In genomic region chr12:51950682-51951198, GRCh38 we compare ENCODE assay signal across 8 cellular contexts. TPM values are rescaled to one million over a fixed set of nuclear protein-coding genes. Genes with fewer than 3 reads are reported as not detected.
DNase-seq lines count a peak whose midpoint lies in the region; ATAC-seq and TF ChIP-seq lines count a peak whose summit lies in the region.

No MANE protein-coding gene starts in this region.

- H3K9me3 ChIP-seq in SK-N-SH = no peaks in the 10 kb centered on the region
- H3K9me3 ChIP-seq in suprapubic skin = no peaks in the 10 kb centered on the region

- peak overlapping the region in 1 of 2 experiments; percentile 77; a peak in 2 of 4 replicates for H3K27ac ChIP-seq in SK-N-SH (ENCODE audit: low read depth in 2 of 2, low read length in 1 of 2)
- peak overlapping the region; percentile 47 for H3K27ac ChIP-seq in suprapubic skin

- peaks cover 2% of the 10 kb centered on the region for H3K9me3 Mint-ChIP-seq in activated naive CD8-positive, alpha-beta T cell treated with anti-CD3 and anti-CD28 coated beads, Interleukin-2, amount 10 ng/mL, durations not matched to agents 7 days and 5 days

- H4K20me1 ChIP-seq in SK-N-SH (ENCODE audit: insufficient read depth) = no peaks in the 10 kb centered on the region

- peaks cover 37% of the 10 kb centered on the region for H3K27me3 Mint-ChIP-seq in activated naive CD8-positive, alpha-beta T cell treated with anti-CD3 and anti-CD28 coated beads, Interleukin-2, amount 10 ng/mL, durations not matched to agents 7 days and 5 days

- H3K9ac ChIP-seq in SK-N-SH = peak overlapping the region; percentile 67

- H3K4me3 ChIP-seq in SK-N-SH (ENCODE audit: low read depth in 2 of 2, low read length in 1 of 2) (peak overlapping the region; percentile 60 to 74), kidney epithelial cell (ENCODE audit: low read depth, low read length) (peak overlapping the region; percentile 56), suprapubic skin (peak overlapping the region; percentile 98)

- H3K36me3 ChIP-seq in SK-N-SH (replicated peaks in 1 of 2; ENCODE audit: control insufficient read depth in 1 of 2, insufficient read depth in 2 of 2, low read length in 1 of 2) (no peaks in the 10 kb centered on the region), kidney epithelial cell (ENCODE audit: control insufficient read depth, insufficient read depth, low read length) (no peaks in the 10 kb centered on the region), suprapubic skin (no peaks in the 10 kb centered on the region)

- H3F3A ChIP-seq in SK-N-SH (replicated peaks; ENCODE audit: insufficient read depth) = peaks cover 11% of the 10 kb centered on the region

- no peak for DNase-seq in SK-N-SH
- DNase-seq in activated naive CD8-positive, alpha-beta T cell treated with anti-CD3 and anti-CD28 coated beads, Interleukin-2, amount 10 ng/mL, durations not matched to agents 7 days and 5 days = no peak
- no peak for DNase-seq in kidney epithelial cell (ENCODE audit: low read depth)
- DNase-seq in suprapubic skin (ENCODE audit: low spot score in 2 of 2) = no peak
- DNase-seq in GM10266 (ENCODE audit: extremely low spot score) = no peak
- DNase-seq in germinal center (ENCODE audit: low spot score) = no peak
- no peak for DNase-seq in COLO668 (lab: John Stamatoyannopoulos, UW; ENCODE audit: unreplicated experiment)

- ATAC-seq in SK-N-SH treated with all-trans-retinoic acid at 6 μM for 48 hours = no peak
- ATAC-seq in activated naive CD8-positive, alpha-beta T cell treated with anti-CD3 and anti-CD28 coated beads, Interleukin-2, amount 10 ng/mL, durations not matched to agents 7 days and 5 days (ENCODE audit: low read depth) = peak; percentile 13

- H3K4me3 Mint-ChIP-seq in activated naive CD8-positive, alpha-beta T cell treated with anti-CD3 and anti-CD28 coated beads, Interleukin-2, amount 10 ng/mL, durations not matched to agents 7 days and 5 days = peak overlapping the region; percentile 97

- TF ChIP-seq CTCF in SK-N-SH (IDR thresholded peaks at IDR 0.05) = no peak
- TF ChIP-seq CTCF in kidney epithelial cell (IDR thresholded peaks at IDR 0.05; ENCODE audit: insufficient read depth, low read length, poor library complexity, severe bottlenecking) = no peak
- no peak for TF ChIP-seq CTCF in suprapubic skin (IDR thresholded peaks at IDR 0.05)
- TF ChIP-seq CTCF in GM10266 (IDR thresholded peaks at IDR 0.05; ENCODE audit: control insufficient read depth, insufficient read depth, low read depth, missing control alignments) = no peak

- TF ChIP-seq RAD21 in SK-N-SH (IDR thresholded peaks at IDR 0.05; ENCODE audit: low read length) = no peak

- CTCF ChIA-PET in SK-N-SH (lab: Yijun Ruan, JAX) = interaction anchor here (0.9 to 2.8 kb wide), 6 partner anchors 36 to 74 kb away, joined by 3 to 14 read pairs (median 3); no protein-coding TSS in a partner anchor

- peak overlapping the region; percentile 87 for H3K4me2 ChIP-seq in SK-N-SH

- TF ChIP-seq EP300 in SK-N-SH (IDR thresholded peaks at IDR 0.05; ENCODE audit: borderline replicate concordance in 1 of 2, low read depth in 1 of 2, low read length in 1 of 2) = no peak
- no peak for TF ChIP-seq EP300 in suprapubic skin (IDR thresholded peaks at IDR 0.05)

- H3K9me2 ChIP-seq in SK-N-SH = no peaks in the 10 kb centered on the region

- H3K4me1 Mint-ChIP-seq in activated naive CD8-positive, alpha-beta T cell treated with anti-CD3 and anti-CD28 coated beads, Interleukin-2, amount 10 ng/mL, durations not matched to agents 7 days and 5 days = peaks cover 21% of the 10 kb centered on the region

- H3K4me1 ChIP-seq in SK-N-SH (ENCODE audit: control insufficient read depth in 1 of 2, insufficient read depth in 2 of 2, low read depth in 1 of 2, low read length in 1 of 2) (peaks cover 6 to 19% of the 10 kb centered on the region in 2 experiments; a peak in 2 of 4 replicates), suprapubic skin (peaks cover 41% of the 10 kb centered on the region)

- WGBS in SK-N-SH (ENCODE audit: low lambda C conversion rate) = 4% methylated on average over 5 of the region's 5 CpGs
- WGBS in suprapubic skin = 1% methylated on average over 5 of the region's 5 CpGs

- POLR2A ChIA-PET in SK-N-SH (lab: Yijun Ruan, JAX) = interaction anchor here (1.5 kb wide), 1 partner anchor 9 kb away, joined by 6 read pairs; no protein-coding TSS in a partner anchor
- POLR2A ChIA-PET in activated naive CD8-positive, alpha-beta T cell treated with anti-CD3 and anti-CD28 coated beads, Interleukin-2, amount 10 ng/mL, durations not matched to agents 7 days and 5 days (lab: Charles Lee) = interaction anchor here (0.7 kb wide), 1 partner anchor 14 kb away, joined by 3 read pairs; no protein-coding TSS in a partner anchor

- H3K27me3 ChIP-seq in SK-N-SH (ENCODE audit: insufficient read depth) (0 out of 2 replicates have a peak, but pooled peaks cover 9% of the 10 kb centered on the region), kidney epithelial cell (ENCODE audit: control insufficient read depth, insufficient read depth, low read length) (no peaks in the 10 kb centered on the region), suprapubic skin (no peaks in the 10 kb centered on the region)

- H3K36me3 Mint-ChIP-seq in activated naive CD8-positive, alpha-beta T cell treated with anti-CD3 and anti-CD28 coated beads, Interleukin-2, amount 10 ng/mL, durations not matched to agents 7 days and 5 days = peaks cover 1% of the 10 kb centered on the region

- peaks cover 29% of the 10 kb centered on the region for H3K79me2 ChIP-seq in SK-N-SH (ENCODE audit: insufficient read depth)

- TF ChIP-seq POLR2A in suprapubic skin (IDR thresholded peaks at IDR 0.05) = no peak

- peak overlapping the region; percentile 88 for H3K27ac Mint-ChIP-seq in activated naive CD8-positive, alpha-beta T cell treated with anti-CD3 and anti-CD28 coated beads, Interleukin-2, amount 10 ng/mL, durations not matched to agents 7 days and 5 days

- peak overlapping the region; percentile 86 for H2AFZ ChIP-seq in SK-N-SH (ENCODE audit: low read depth)

TF ChIP-seq in SK-N-SH, 30 proteins besides CTCF, POLR2A, EP300 and RAD21 (continues in another document):
- no peak for TF ChIP-seq MEF2A (IDR thresholded peaks at IDR 0.05; ENCODE audit: borderline replicate concordance, low read depth)
- no peak for TF ChIP-seq TCF12 (IDR thresholded peaks at IDR 0.05)
- TF ChIP-seq FOSL2 (IDR thresholded peaks at IDR 0.05; ENCODE audit: borderline replicate concordance, low read depth) = no peak
- TF ChIP-seq SMC3 (IDR thresholded peaks at IDR 0.05; ENCODE audit: low read depth, low read length) = no peak
- TF ChIP-seq NFIC (IDR thresholded peaks at IDR 0.05; ENCODE audit: borderline replicate concordance) = no peak

TF ChIP-seq in SK-N-SH treated with all-trans-retinoic acid at 6 μM for 48 hours, 23 proteins besides CTCF, POLR2A, EP300 and RAD21:
- TF ChIP-seq POU6F1 (CRISPR knock-in tag; IDR thresholded peaks at IDR 0.05; ENCODE audit: borderline replicate concordance, low read depth) = no peak
- no peak for TF ChIP-seq ISL1 (CRISPR knock-in tag; IDR thresholded peaks at IDR 0.05)
- TF ChIP-seq CSDC2 (CRISPR knock-in tag; IDR thresholded peaks at IDR 0.05) = no peak

RNA-seq across cellular contexts. Expression of gene ACVR1B, which starts 0.8 kb away (rescaled TPM):
- 12.1 and 13.5 TPM in 2 replicates for polyA plus RNA-seq in SK-N-SH (2012; rRNA removed)
- 8.3 and 10.4 TPM in 2 replicates for polyA plus RNA-seq in SK-N-SH (2012; cell fraction: cytosol; rRNA removed)
- 11.1 and 12.7 TPM in 2 replicates for polyA plus RNA-seq in SK-N-SH (2012; cell fraction: nucleus; rRNA removed)
- 10 to 100 TPM in 1 of 2 experiments, 1 to 10 TPM in 1; 9.3 to 10.2 TPM for total RNA-seq in activated naive CD8-positive, alpha-beta T cell treated with anti-CD3 and anti-CD28 coated beads, Interleukin-2, amount 10 ng/mL, durations not matched to agents 7 days and 5 days
- 14.0 and 15.1 TPM in 2 replicates for total RNA-seq in kidney epithelial cell
- 100 to 1,000 TPM in 1 of 4 donors, 10 to 100 TPM in 3; 40.5 to 103 (median 57.3) TPM for total RNA-seq in suprapubic skin

RNA-seq across cellular contexts. Expression of gene ACVRL1, which starts 43.4 kb away (rescaled TPM):
- polyA plus RNA-seq in SK-N-SH (2012; rRNA removed) = 0.07 and 0.08 TPM in 2 replicates
- polyA plus RNA-seq in SK-N-SH (2012; cell fraction: cytosol; rRNA removed) = 0.05 and 0.07 TPM in 2 replicates
- polyA plus RNA-seq in SK-N-SH (2012; cell fraction: nucleus; rRNA removed) = 0.11 and 0.54 TPM in 2 replicates
- not detected for total RNA-seq in activated naive CD8-positive, alpha-beta T cell treated with anti-CD3 and anti-CD28 coated beads, Interleukin-2, amount 10 ng/mL, durations not matched to agents 7 days and 5 days
- 4.7 and 9.7 TPM in 2 replicates for total RNA-seq in kidney epithelial cell
- 10 to 100 TPM; 31.2 to 43.4 (median 39.0) TPM for total RNA-seq in suprapubic skin

RNA-seq across cellular contexts. Expression of gene TAMALIN, which starts 56.0 kb away (rescaled TPM):
- 1.7 and 2.4 TPM in 2 replicates for polyA plus RNA-seq in SK-N-SH (2012; rRNA removed)
- 1.0 and 1.6 TPM in 2 replicates for polyA plus RNA-seq in SK-N-SH (2012; cell fraction: cytosol; rRNA removed)
- polyA plus RNA-seq in SK-N-SH (2012; cell fraction: nucleus; rRNA removed) = 4.9 TPM in 2 replicates
- 10 to 100 TPM; 17.1 to 19.9 TPM for total RNA-seq in activated naive CD8-positive, alpha-beta T cell treated with anti-CD3 and anti-CD28 coated beads, Interleukin-2, amount 10 ng/mL, durations not matched to agents 7 days and 5 days
- 3.4 and 5.1 TPM in 2 replicates for total RNA-seq in kidney epithelial cell
- 10 to 100 TPM; 11.5 to 14.5 (median 12.5) TPM for total RNA-seq in suprapubic skin
